8 cellular contexts compared by ENCODE assay signal in the genomic region with DNA sequence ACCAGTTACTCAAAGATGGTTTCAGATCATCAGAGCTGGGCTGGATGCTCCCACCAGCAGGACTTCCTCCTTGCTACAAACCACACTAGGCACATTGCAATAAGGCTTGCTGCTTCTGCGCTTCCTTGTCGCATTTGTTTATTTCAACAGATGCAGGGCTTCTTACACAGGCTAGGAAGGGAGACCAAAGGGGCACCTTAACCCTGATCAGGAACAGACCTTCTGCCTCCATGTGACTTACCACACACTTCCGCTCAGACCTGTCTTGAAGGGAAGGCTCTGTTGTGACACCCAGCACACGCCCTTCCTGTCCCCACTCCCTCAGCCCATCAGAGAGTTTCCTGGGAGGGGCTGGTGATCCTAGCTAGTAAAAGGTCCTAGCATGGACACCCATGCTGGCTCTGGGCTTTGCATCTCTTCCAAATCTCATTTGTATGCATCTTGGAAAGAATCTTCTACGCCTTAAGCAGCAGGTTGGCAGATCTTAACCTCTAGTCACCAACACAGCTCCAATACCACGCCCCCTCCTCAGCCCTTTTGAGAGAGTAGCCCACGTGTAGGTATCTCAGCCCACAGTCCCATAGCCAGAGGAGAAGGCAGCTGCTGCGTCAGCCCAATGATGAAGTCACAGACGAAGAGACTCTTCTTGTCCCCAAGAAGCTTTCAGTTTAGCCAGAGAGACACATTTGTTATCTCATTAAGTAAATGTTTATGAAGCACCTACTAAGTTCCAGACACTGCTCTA. TPM values are rescaled to one million over a fixed set of nuclear protein-coding genes. Genes with fewer than 3 reads are reported as not detected.
A peak's percentile ranks its signal among the peaks of the same experiment; 100 is the strongest.
DNase-seq lines count a peak whose midpoint lies in the region; ATAC-seq and TF ChIP-seq lines count a peak whose summit lies in the region.

No MANE protein-coding gene starts in this region.

- no peaks in the 10 kb centered on the region for H3K27me3 Mint-ChIP-seq in dendritic cell treated with granulocyte-macrophage colony-stimulating factor and Interleukin-4, amounts not matched to agents 40 ng/mL and 50 ng/mL, for 4 days

- no peak overlapping the region for H2BK15ac ChIP-seq in mesendoderm (replicated peaks; ENCODE audit: low read depth)

- intact Hi-C loops in dendritic cell treated with granulocyte-macrophage colony-stimulating factor and Interleukin-4, amounts not matched to agents 40 ng/mL and 50 ng/mL, for 4 days (cut with micrococcal nuclease) = loop anchor here (10.0 kb wide), 1 partner anchor 53 kb away; no protein-coding TSS in a partner anchor
- intact Hi-C loops in transverse colon (cut with DNase I; ENCODE audit: low total_unique reads) = no loop called here

- H3K18ac ChIP-seq in mesendoderm (ENCODE audit: low read length) = no peak overlapping the region

- no peak for TF ChIP-seq CTCF in transverse colon (IDR thresholded peaks at IDR 0.05)

- peaks cover 7% of the 10 kb centered on the region for H3K9me3 Mint-ChIP-seq in dendritic cell treated with granulocyte-macrophage colony-stimulating factor and Interleukin-4, amounts not matched to agents 40 ng/mL and 50 ng/mL, for 4 days

- no peak overlapping the region for H3K9ac ChIP-seq in mesendoderm (ENCODE audit: low read length)

- no peaks in the 10 kb centered on the region for H3K9me3 ChIP-seq in transverse colon

- H3K23ac ChIP-seq in mesendoderm (ENCODE audit: low read length) = no peak overlapping the region

- H3K4me3 ChIP-seq in mesendoderm (ENCODE audit: low read length) (no peak overlapping the region), transverse colon (no peak overlapping the region)

- H3K4me1 ChIP-seq in mesendoderm (ENCODE audit: control insufficient read depth, low read depth, low read length) (peaks cover 5% of the 10 kb centered on the region), transverse colon (peaks cover 0 to 6% (median 3%) of the 10 kb centered on the region in 4 donors)

- no peak overlapping the region for H2BK120ac ChIP-seq in mesendoderm (ENCODE audit: low read depth, low read length)

- H3K79me1 ChIP-seq in mesendoderm (ENCODE audit: low read length) = no peaks in the 10 kb centered on the region

- H3K4me1 Mint-ChIP-seq in dendritic cell treated with granulocyte-macrophage colony-stimulating factor and Interleukin-4, amounts not matched to agents 40 ng/mL and 50 ng/mL, for 4 days (ENCODE audit: low read depth) = peaks cover 46% of the 10 kb centered on the region

- H3K4ac ChIP-seq in mesendoderm (ENCODE audit: low read depth, low read length) = no peak overlapping the region

- H2AK5ac ChIP-seq in mesendoderm (ENCODE audit: low read length) = no peak overlapping the region

- H4K8ac ChIP-seq in mesendoderm (ENCODE audit: low read depth, low read length) = no peak overlapping the region

- TF ChIP-seq EP300 in transverse colon (IDR thresholded peaks at IDR 0.05; ENCODE audit: low read depth) = no peak

- WGBS in mesendoderm (ENCODE audit: extremely low coverage, insufficient coverage, low lambda C conversion rate) = no CpG with 5 or more reads among the region's 9 CpGs
- WGBS in transverse colon (ENCODE audit: low coverage in 1 of 2), 2 donors = 70 to 75% methylated on average over 4 to 9 of the region's 9 CpGs

- no peak overlapping the region for H3K4me2 ChIP-seq in mesendoderm (ENCODE audit: low read length)

- ATAC-seq in HG02588 (IDR thresholded peaks at IDR 0.05; ENCODE audit: unreplicated experiment) = peak; percentile 50

- H3K27me3 ChIP-seq in mesendoderm (ENCODE audit: insufficient read depth, low read length, poor library complexity) (no peaks in the 10 kb centered on the region), transverse colon (no peaks in the 10 kb centered on the region)

- peak overlapping the region; percentile 71 for H3K27ac Mint-ChIP-seq in dendritic cell treated with granulocyte-macrophage colony-stimulating factor and Interleukin-4, amounts not matched to agents 40 ng/mL and 50 ng/mL, for 4 days

- no peak overlapping the region for H3K27ac ChIP-seq in mesendoderm (ENCODE audit: low read depth, low read length)
- peak overlapping the region in 2 of 4 donors; percentile 1 to 30 for H3K27ac ChIP-seq in transverse colon

- H2BK5ac ChIP-seq in mesendoderm (ENCODE audit: low read length) = no peak overlapping the region

- peak; percentile 77 for DNase-seq in UCSD-AML1 (lab: John Stamatoyannopoulos, UW; ENCODE audit: unreplicated experiment)
- DNase-seq in stimulated activated CD8-positive, alpha-beta memory T cell treated with anti-CD3 and anti-CD28 coated beads, Interleukin-12 subunit alpha, Interleukin-12 subunit beta, amount 100 ng/mL, for 1 hour (ENCODE audit: low read depth) = peak; percentile 33
- DNase-seq in NCI-H226 = no peak
- DNase-seq in mesendoderm = no peak
- DNase-seq in transverse colon = no peak
- DNase-seq in pons (ENCODE audit: low spot score) = no peak

- H4K5ac ChIP-seq in mesendoderm (ENCODE audit: low read length) = no peak overlapping the region

- peak overlapping the region; percentile 18 for H3K4me3 Mint-ChIP-seq in dendritic cell treated with granulocyte-macrophage colony-stimulating factor and Interleukin-4, amounts not matched to agents 40 ng/mL and 50 ng/mL, for 4 days

- H3K56ac ChIP-seq in mesendoderm (ENCODE audit: low read length) = no peak overlapping the region

- H3K36me3 ChIP-seq in mesendoderm (ENCODE audit: control insufficient read depth, insufficient read depth, low read length) (no peaks in the 10 kb centered on the region), transverse colon (peaks cover 0 to 21% (median 10%) of the 10 kb centered on the region in 4 donors)

- H3K79me2 ChIP-seq in mesendoderm (ENCODE audit: control insufficient read depth, insufficient read depth, low read length) = no peaks in the 10 kb centered on the region

- TF ChIP-seq POLR2A in transverse colon (IDR thresholded peaks at IDR 0.05) = no peak

- in situ Hi-C loops in transverse colon (cut with MboI; ENCODE audit: low pct_ligation_motif_present in 1 of 4, low pct_unique_long_range_greater_than_20kb in 1 of 4, low sequenced_read_pairs in 3 of 4) = no loop called here

- H3K36me3 Mint-ChIP-seq in dendritic cell treated with granulocyte-macrophage colony-stimulating factor and Interleukin-4, amounts not matched to agents 40 ng/mL and 50 ng/mL, for 4 days (ENCODE audit: low read depth) = peaks cover 85% of the 10 kb centered on the region

RNA-seq across cellular contexts. Expression of gene SVIL, which starts 47.1 kb away (rescaled TPM):
- polyA plus RNA-seq in mesendoderm (2013, experiment 1 of 2) = 15.3 TPM
- polyA plus RNA-seq in mesendoderm (2013, experiment 2 of 2) = 15.0 TPM
- total RNA-seq in transverse colon = 100 to 1,000 TPM; 146 to 192 (median 156) TPM

Comparison
In these comparisons a context has a peak if more than half of its experiments do, and no peak if none do; other contexts are left out.
1. DNase-seq: peak in UCSD-AML1 (single experiment) and stimulated activated CD8-positive, alpha-beta memory T cell treated with anti-CD3 and anti-CD28 coated beads, Interleukin-12 subunit alpha, Interleukin-12 subunit beta, amount 100 ng/mL, for 1 hour (single experiment); none in NCI-H226 (single experiment), mesendoderm (single experiment), transverse colon (single experiment) and pons (single experiment).